In the genomic region with DNA sequence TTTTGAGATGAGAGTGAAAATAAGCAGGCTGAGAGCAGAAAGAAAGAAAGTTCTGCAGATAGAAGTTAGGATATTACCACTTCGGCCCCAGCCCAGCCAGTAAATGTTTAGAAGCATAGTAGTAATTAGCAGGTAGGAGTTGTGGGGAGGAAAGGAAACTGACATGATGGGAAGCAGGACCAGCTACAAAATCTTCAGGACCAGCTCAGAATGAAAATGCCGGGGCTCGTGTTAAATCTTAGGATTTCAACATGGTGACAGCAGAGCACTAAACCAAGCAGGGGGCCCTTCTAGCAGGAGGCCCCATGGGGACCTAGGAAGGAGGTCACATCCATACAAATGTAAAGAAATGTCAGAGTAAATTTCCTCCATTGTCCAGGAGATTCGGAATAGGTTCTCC, we compare ENCODE assay signal across 16 cellular contexts. TPM values are rescaled to one million over a fixed set of nuclear protein-coding genes. Genes with fewer than 3 reads are reported as not detected.
A peak's percentile ranks its signal among the peaks of the same experiment; 100 is the strongest.
DNase-seq lines count a peak whose midpoint lies in the region; ATAC-seq and TF ChIP-seq lines count a peak whose summit lies in the region.
"Had no signal": no experiment of that assay in that cellular context is flagged by ENCODE, and none has a peak within 500 bp of the region (broad histone marks: within the 10 kb centered on the region; RNA-seq: fewer than 3 reads in every experiment).

No MANE protein-coding gene starts in this region.

- CTCF ChIA-PET in PC-3 (lab: Charles Lee) = interaction anchor here (0.7 kb wide), 1 partner anchor 9 kb away, joined by 3 read pairs; no protein-coding TSS in a partner anchor

- H3K4me3 Mint-ChIP-seq in central memory CD8-positive, alpha-beta T cell = peak overlapping the region; percentile 95
- H3K4me3 Mint-ChIP-seq in natural killer cell (peak overlapping the region; percentile 99), mesothelial cell of epicardium (no peak overlapping the region)

- DNase-seq in DND-41 (peak; percentile 41), PC-3 (no peak), natural killer cell (no peak), middle frontal gyrus (ENCODE audit: extremely low spot score, low spot score) (no peak), SHP77 (lab: John Stamatoyannopoulos, UW) (no peak), left lobe of liver (ENCODE audit: low spot score) (no peak), mesothelial cell of epicardium (ENCODE audit: low spot score in 2 of 2, unreplicated experiment in 2 of 2) (no peak)
- DNase-seq in central memory CD8-positive, alpha-beta T cell (ENCODE audit: low spot score in 2 of 2) = peak in 1 of 2 donors; percentile 8
- DNase-seq: KBM-7; NCI-H1417 treated with DMSO at 0.1 percent for 48 hours; NCI-H345; stimulated activated CD4-positive, alpha-beta T cell treated with anti-CD3 and anti-CD28 coated beads, Interleukin-2, amount 100 ng/mL, for 24 hours had no signal

- H3K9me2 ChIP-seq in PC-3 (replicated peaks; ENCODE audit: low read length) = no peaks in the 10 kb centered on the region

- H2AFZ ChIP-seq in DND-41 (ENCODE audit: low read depth, low read length) = no peak overlapping the region
- H2AFZ ChIP-seq in PC-3 (ENCODE audit: low read length) = no peak overlapping the region

- no peaks in the 10 kb centered on the region for H3K27me3 Mint-ChIP-seq in central memory CD8-positive, alpha-beta T cell
- no peaks in the 10 kb centered on the region for H3K27me3 Mint-ChIP-seq in natural killer cell (ENCODE audit: low read depth in 2 of 2)
- peaks cover 82% of the 10 kb centered on the region for H3K27me3 Mint-ChIP-seq in mesothelial cell of epicardium (ENCODE audit: low read depth)

- peaks cover 77% of the 10 kb centered on the region for H3K36me3 Mint-ChIP-seq in central memory CD8-positive, alpha-beta T cell (ENCODE audit: insufficient read depth)
- H3K36me3 Mint-ChIP-seq in natural killer cell = peaks cover 42% of the 10 kb centered on the region
- H3K36me3 Mint-ChIP-seq in mesothelial cell of epicardium = no peaks in the 10 kb centered on the region

- H3K27ac ChIP-seq in DND-41 (ENCODE audit: low read length) (peak overlapping the region; percentile 97), PC-3 (ENCODE audit: low read length) (peak overlapping the region; percentile 99)
- H3K27ac ChIP-seq: ascending aorta, BLaER1 had no signal

- peaks cover 85% of the 10 kb centered on the region for H3K4me1 Mint-ChIP-seq in central memory CD8-positive, alpha-beta T cell
- H3K4me1 Mint-ChIP-seq in natural killer cell (peaks cover 90 to 91% of the 10 kb centered on the region in 2 donors), mesothelial cell of epicardium (peaks cover 14% of the 10 kb centered on the region)

- BruUV-seq in PC-3 (replicated peaks; lab: Mats Ljungman, UMichigan) = no TSS peak

- H3K27ac Mint-ChIP-seq in central memory CD8-positive, alpha-beta T cell (ENCODE audit: low read depth) = peak overlapping the region; percentile 99
- H3K27ac Mint-ChIP-seq in natural killer cell (peak overlapping the region; percentile 92 to 100), mesothelial cell of epicardium (no peak overlapping the region)

- H3K4me3 ChIP-seq in DND-41 (ENCODE audit: low read depth in 1 of 2, low read length in 2 of 2) (peak overlapping the region; percentile 42 to 60; a peak in 3 of 4 replicates), PC-3 (ENCODE audit: low read length) (peak overlapping the region; percentile 17; the same call in 1 of the 2 replicates)
- H3K4me3 ChIP-seq: ascending aorta, BLaER1 had no signal

- H3K9ac ChIP-seq in DND-41 (ENCODE audit: low read depth, low read length) (peak overlapping the region; percentile 99), PC-3 (ENCODE audit: low read length) (peak overlapping the region; percentile 100; the same call in 1 of the 2 replicates)
- H3K9ac ChIP-seq: BLaER1 had no signal

- intact Hi-C loops in PC-3 (cut with micrococcal nuclease) (no loop called here), natural killer cell (cut with micrococcal nuclease) (loop anchor here (2.0 to 10.0 kb wide), 2 partner anchors 15 to 575 kb away; no protein-coding TSS in a partner anchor)

- TF ChIP-seq CTCF in DND-41 (IDR thresholded peaks at IDR 0.05; ENCODE audit: borderline replicate concordance, extremely low read depth, low read length, poor library complexity, severe bottlenecking) (no peak), PC-3 (conservative IDR thresholded peaks at IDR 0.05; ENCODE audit: low read depth, low read length) (no peak), natural killer cell (IDR thresholded peaks at IDR 0.05) (no peak), mesothelial cell of epicardium (IDR thresholded peaks at IDR 0.05; ENCODE audit: unreplicated experiment) (no peak)

- H3K9me3 Mint-ChIP-seq in central memory CD8-positive, alpha-beta T cell = no peaks in the 10 kb centered on the region
- no peaks in the 10 kb centered on the region for H3K9me3 Mint-ChIP-seq in natural killer cell
- H3K9me3 Mint-ChIP-seq in mesothelial cell of epicardium = no peaks in the 10 kb centered on the region

- POLR2A ChIA-PET in PC-3 (lab: Charles Lee; ENCODE audit: unreplicated experiment) = no interaction called here

- ATAC-seq in DND-41 (ENCODE audit: insufficient read depth, low read depth) (no peak), PC-3 (no peak), natural killer cell (no peak), left lobe of liver (no peak)
- no peak for ATAC-seq in central memory CD8-positive, alpha-beta T cell (replicated peaks; ENCODE audit: extremely low read depth, poor library complexity, severe bottlenecking)
- ATAC-seq: Panc1 had no signal

- peak overlapping the region; percentile 61 for H3K4me2 ChIP-seq in DND-41 (ENCODE audit: insufficient read depth, low read length)
- H3K4me2 ChIP-seq in PC-3 (ENCODE audit: low read length) = peak overlapping the region; percentile 84
- H3K4me2 ChIP-seq: BLaER1 had no signal

- no peaks in the 10 kb centered on the region for H3K27me3 ChIP-seq in DND-41 (ENCODE audit: insufficient read depth, low read length, poor library complexity)
- H3K27me3 ChIP-seq in PC-3 (ENCODE audit: low read length) = no peaks in the 10 kb centered on the region

- H3K9me3 ChIP-seq in DND-41 (ENCODE audit: insufficient read depth, low read length, severe bottlenecking) = no peaks in the 10 kb centered on the region
- no peaks in the 10 kb centered on the region for H3K9me3 ChIP-seq in PC-3 (ENCODE audit: low read length)
- H3K9me3 ChIP-seq: ascending aorta, BLaER1 had no signal

- H4K20me1 ChIP-seq in DND-41 (ENCODE audit: insufficient read depth, low read length) = no peaks in the 10 kb centered on the region
- no peaks in the 10 kb centered on the region for H4K20me1 ChIP-seq in PC-3 (ENCODE audit: low read length)
- H4K20me1 ChIP-seq: BLaER1 had no signal

- no peaks in the 10 kb centered on the region for H3F3A ChIP-seq in PC-3 (ENCODE audit: low read length, unreplicated experiment)

- H3K4me1 ChIP-seq in DND-41 (ENCODE audit: insufficient read depth, low read length) (peaks cover 78% of the 10 kb centered on the region), PC-3 (ENCODE audit: insufficient read depth, low read length) (peaks cover 44% of the 10 kb centered on the region)

- peaks cover 96% of the 10 kb centered on the region for H3K79me2 ChIP-seq in DND-41 (ENCODE audit: insufficient read depth, low read length)
- peaks cover 56% of the 10 kb centered on the region for H3K79me2 ChIP-seq in PC-3 (ENCODE audit: low read length)

- H3K36me3 ChIP-seq in DND-41 (ENCODE audit: insufficient read depth, low read length) (peaks cover 80% of the 10 kb centered on the region), PC-3 (ENCODE audit: low read depth, low read length) (peaks cover 30% of the 10 kb centered on the region)
- H3K36me3 ChIP-seq: ascending aorta, BLaER1 had no signal

RNA-seq across cellular contexts. Expression of a gene that starts 28.7 kb away (rescaled TPM):
- total RNA-seq in PC-3 (2014; rRNA removed) (0.40 TPM in 1 of 2 replicates, not detected in the other), natural killer cell (not detected), left lobe of liver (53.2 TPM), mesothelial cell of epicardium (not detected in 3 replicates)
- total RNA-seq: ascending aorta; T-helper 2 cell treated with Interferon-gamma antibody and Interleukin-4, amounts not matched to agents 100 ng/mL and 5 ng/mL, for 36 hours had no signal

RNA-seq across cellular contexts. Expression of a gene that starts 50.2 kb away (rescaled TPM):
- total RNA-seq in PC-3 (2014; rRNA removed) = not detected in 2 replicates
- not detected for total RNA-seq in natural killer cell
- 19.7 TPM for total RNA-seq in left lobe of liver
- not detected in 3 replicates for total RNA-seq in mesothelial cell of epicardium
- total RNA-seq: ascending aorta; T-helper 2 cell treated with Interferon-gamma antibody and Interleukin-4, amounts not matched to agents 100 ng/mL and 5 ng/mL, for 36 hours had no signal

RNA-seq across cellular contexts. Expression of a gene that starts 55.4 kb away (rescaled TPM):
- total RNA-seq in PC-3 (2014; rRNA removed) = 30.5 and 48.2 TPM in 2 replicates
- total RNA-seq in natural killer cell = 1 to 10 TPM; 2.3 to 6.8 (median 6.5) TPM
- total RNA-seq in left lobe of liver = 5.1 TPM
- total RNA-seq in mesothelial cell of epicardium = 28.0 to 30.9 TPM (median 28.9 TPM) in 3 replicates

Comparison
In these comparisons a context has a peak if more than half of its experiments do, and no peak if none do; other contexts are left out.
1. RNA of a gene that starts 28.7 kb away (total RNA-seq): 53.2 TPM in left lobe of liver (single experiment); 0.40 TPM in PC-3, not detected in natural killer cell and not detected in mesothelial cell of epicardium; every median in the first group is over 10 times any median in the second.
2. RNA of a gene that starts 50.2 kb away (total RNA-seq): 19.7 TPM in left lobe of liver (single experiment); not detected in PC-3, not detected in natural killer cell and not detected in mesothelial cell of epicardium; every median in the first group is over 10 times any median in the second.